ENCODE assay signal across 19 cellular contexts in genomic region chrX:99184153-99184552, GRCh38.
A peak's percentile ranks its signal among the peaks of the same experiment; 100 is the strongest.
DNase-seq lines count a peak whose midpoint lies in the region; ATAC-seq and TF ChIP-seq lines count a peak whose summit lies in the region.
"Had no signal": no experiment of that assay in that cellular context is flagged by ENCODE, and none has a peak within 500 bp of the region (broad histone marks: within the 10 kb centered on the region; RNA-seq: fewer than 3 reads in every experiment).

No MANE protein-coding gene starts in this region.

- TF ChIP-seq POLR2A in body of pancreas (IDR thresholded peaks at IDR 0.05) (no peak), right lobe of liver (IDR thresholded peaks at IDR 0.05) (no peak)

- H3K36me3 Mint-ChIP-seq in activated T-helper 1 cell treated with anti-CD3 and anti-CD28 coated beads, Interleukin-12 subunit alpha, Interleukin-12 subunit beta, Interleukin-2, Interleukin-4 antibody, amounts not matched to agents 30 ng/mL and 10 ng/mL and 1 ng/mL, durations not matched to agents 14 hours and 24 hours and 36 hours (ENCODE audit: low read depth) = no peaks in the 10 kb centered on the region

- no peaks in the 10 kb centered on the region for H3K27me3 Mint-ChIP-seq in activated T-helper 1 cell treated with anti-CD3 and anti-CD28 coated beads, Interleukin-12 subunit alpha, Interleukin-12 subunit beta, Interleukin-2, Interleukin-4 antibody, amounts not matched to agents 30 ng/mL and 10 ng/mL and 1 ng/mL, durations not matched to agents 14 hours and 24 hours and 36 hours (ENCODE audit: insufficient read depth)
- H3K27me3 Mint-ChIP-seq: CD4-positive, alpha-beta T cell had no signal

- DNase-seq in HuH-7 (ENCODE audit: low spot score) (peak; percentile 47), body of pancreas (peak in 3 of 4 donors; percentile 3 to 38 (median 16)), left lobe of liver (ENCODE audit: low spot score) (peak; percentile 72), right lobe of liver (peak in 2 of 3 donors; percentile 34 to 72)
- DNase-seq in activated T-helper 1 cell treated with anti-CD3 and anti-CD28 coated beads, Interleukin-12 subunit alpha, Interleukin-12 subunit beta, Interleukin-2, Interleukin-4 antibody, amounts not matched to agents 30 ng/mL and 10 ng/mL and 1 ng/mL, durations not matched to agents 14 hours and 24 hours and 36 hours (ENCODE audit: low spot score) = no peak
- DNase-seq: ACHN; BE2C; CD4-positive, alpha-beta T cell; DMS153; DND-41; EL; GM23248; KG1 had no signal

- no peaks in the 10 kb centered on the region for H3K4me1 ChIP-seq in body of pancreas
- H3K4me1 ChIP-seq in right lobe of liver = peaks cover 0 to 3% (median 0%) of the 10 kb centered on the region in 4 donors
- H3K4me1 ChIP-seq: BE2C, HAP-1 had no signal

- H3K27ac ChIP-seq in body of pancreas (no peak overlapping the region), right lobe of liver (peak overlapping the region in 2 of 3 donors; percentile 47 to 52)
- H3K27ac ChIP-seq: C4-2B, GM23248, HL-60 had no signal

- 12 to 21% methylated on average over 1 of the region's 1 CpG for WGBS in body of pancreas, 2 donors
- WGBS in right lobe of liver (ENCODE audit: insufficient coverage, low coverage, low lambda C conversion rate, missing lambda C conversion rate) = 0% methylated on average over 1 of the region's 1 CpG

- ATAC-seq in body of pancreas (no peak), left lobe of liver (peak; percentile 82), right lobe of liver (peak; percentile 88 to 92 (median 90)), GM19467 (IDR thresholded peaks at IDR 0.05; ENCODE audit: unreplicated experiment) (no peak), HG02981 (IDR thresholded peaks at IDR 0.05; ENCODE audit: unreplicated experiment) (no peak)
- ATAC-seq: GM12878 had no signal

- H3K4me1 Mint-ChIP-seq in activated T-helper 1 cell treated with anti-CD3 and anti-CD28 coated beads, Interleukin-12 subunit alpha, Interleukin-12 subunit beta, Interleukin-2, Interleukin-4 antibody, amounts not matched to agents 30 ng/mL and 10 ng/mL and 1 ng/mL, durations not matched to agents 14 hours and 24 hours and 36 hours (ENCODE audit: low read depth) = no peaks in the 10 kb centered on the region

- no peaks in the 10 kb centered on the region for H3K9me3 Mint-ChIP-seq in activated T-helper 1 cell treated with anti-CD3 and anti-CD28 coated beads, Interleukin-12 subunit alpha, Interleukin-12 subunit beta, Interleukin-2, Interleukin-4 antibody, amounts not matched to agents 30 ng/mL and 10 ng/mL and 1 ng/mL, durations not matched to agents 14 hours and 24 hours and 36 hours
- H3K9me3 Mint-ChIP-seq: CD4-positive, alpha-beta T cell had no signal

- no peak for TF ChIP-seq CTCF in body of pancreas (IDR thresholded peaks at IDR 0.05)
- TF ChIP-seq CTCF in right lobe of liver (IDR thresholded peaks at IDR 0.05) = no peak

- H3K4me3 Mint-ChIP-seq in activated T-helper 1 cell treated with anti-CD3 and anti-CD28 coated beads, Interleukin-12 subunit alpha, Interleukin-12 subunit beta, Interleukin-2, Interleukin-4 antibody, amounts not matched to agents 30 ng/mL and 10 ng/mL and 1 ng/mL, durations not matched to agents 14 hours and 24 hours and 36 hours = no peak overlapping the region
- H3K4me3 Mint-ChIP-seq: CD4-positive, alpha-beta T cell had no signal

- H3K9me3 ChIP-seq in body of pancreas = no peaks in the 10 kb centered on the region
- H3K9me3 ChIP-seq in right lobe of liver = no peaks in the 10 kb centered on the region
- H3K9me3 ChIP-seq: BE2C, HAP-1 had no signal

- H3K27ac Mint-ChIP-seq in activated T-helper 1 cell treated with anti-CD3 and anti-CD28 coated beads, Interleukin-12 subunit alpha, Interleukin-12 subunit beta, Interleukin-2, Interleukin-4 antibody, amounts not matched to agents 30 ng/mL and 10 ng/mL and 1 ng/mL, durations not matched to agents 14 hours and 24 hours and 36 hours = no peak overlapping the region
- H3K27ac Mint-ChIP-seq: CD4-positive, alpha-beta T cell had no signal

- intact Hi-C loops in body of pancreas (cut with DNase I) = no loop called here
- intact Hi-C loops in right lobe of liver (cut with DNase I) = no loop called here
- intact Hi-C loops in activated T-helper 1 cell treated with anti-CD3 and anti-CD28 coated beads, Interleukin-12 subunit alpha, Interleukin-12 subunit beta, Interleukin-2, Interleukin-4 antibody, amounts not matched to agents 30 ng/mL and 10 ng/mL and 1 ng/mL, durations not matched to agents 14 hours and 24 hours and 36 hours (cut with micrococcal nuclease) = no loop called here

- no peaks in the 10 kb centered on the region for H3K27me3 ChIP-seq in body of pancreas
- H3K27me3 ChIP-seq in right lobe of liver = no peaks in the 10 kb centered on the region
- H3K27me3 ChIP-seq: BE2C had no signal

- no peaks in the 10 kb centered on the region for H3K36me3 ChIP-seq in body of pancreas (replicated peaks in 1 of 2; ENCODE audit: insufficient read depth in 1 of 2, low read depth in 2 of 2)
- H3K36me3 ChIP-seq in right lobe of liver = no peaks in the 10 kb centered on the region
- H3K36me3 ChIP-seq: BE2C, HAP-1 had no signal

- no peak overlapping the region for H3K4me3 ChIP-seq in body of pancreas
- no peak overlapping the region for H3K4me3 ChIP-seq in right lobe of liver
- H3K4me3 ChIP-seq: GM12878, GM23248, HAP-1 had no signal

Comparison
In these comparisons a context has a peak if more than half of its experiments do, and no peak if none do; other contexts are left out.
1. ATAC-seq: peak in left lobe of liver (single experiment) and right lobe of liver (4 of 4); none in body of pancreas (single experiment), GM19467 (single experiment) and HG02981 (single experiment).
2. H3K27ac ChIP-seq: peak in right lobe of liver (2 of 3); none in body of pancreas (0 of 4).